Comparison of ENCODE assay signal across 21 cellular contexts in the genomic region with DNA sequence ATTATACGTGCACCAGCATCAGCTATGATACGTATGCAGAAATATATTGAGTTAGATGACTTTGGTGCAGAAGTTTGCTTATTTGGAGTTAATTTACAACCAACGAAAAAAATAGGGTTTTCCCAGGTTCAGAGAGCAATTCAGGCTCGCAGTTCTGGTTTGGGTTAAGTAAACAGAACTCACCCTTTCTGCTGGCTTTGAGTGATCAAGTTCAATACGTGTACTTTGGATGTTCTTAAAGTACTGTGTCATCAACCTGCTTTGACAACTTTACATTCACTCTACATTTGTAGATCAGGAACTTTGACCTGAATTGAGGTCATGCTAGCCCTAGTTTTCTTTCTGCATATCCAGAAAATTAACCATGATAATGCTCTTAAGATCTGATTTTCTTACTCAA. TPM values are rescaled to one million over a fixed set of nuclear protein-coding genes. Genes with fewer than 3 reads are reported as not detected.
DNase-seq lines count a peak whose midpoint lies in the region; ATAC-seq, FAIRE-seq and TF ChIP-seq lines count a peak whose summit lies in the region.
"Had no signal": no experiment of that assay in that cellular context is flagged by ENCODE, and none has a peak within 500 bp of the region (broad histone marks: within the 10 kb centered on the region; RNA-seq: fewer than 3 reads in every experiment).

No MANE protein-coding gene starts in this region.

- H3K4me3 Mint-ChIP-seq in type B pancreatic cell = no peak overlapping the region
- H3K4me3 Mint-ChIP-seq: CD14-positive monocyte; CD4-positive, alpha-beta memory T cell had no signal

- peaks cover 0 to 60% (median 31%) of the 10 kb centered on the region in 4 donors for H3K4me1 ChIP-seq in right lobe of liver
- no peaks in the 10 kb centered on the region for H3K4me1 ChIP-seq in small intestine (ENCODE audit: control insufficient read depth in 2 of 2, insufficient read depth in 1 of 2, low read depth in 1 of 2, low read length in 1 of 2)
- H3K4me1 ChIP-seq: BLaER1, HAP-1 had no signal

- TF ChIP-seq CTCF in right lobe of liver (IDR thresholded peaks at IDR 0.05) (no peak), type B pancreatic cell (conservative IDR thresholded peaks at IDR 0.05) (no peak)

- H3K27ac ChIP-seq in right lobe of liver (peak overlapping the region in 2 of 3 donors; percentile 87 to 95), small intestine (ENCODE audit: low read depth in 1 of 2, low read length in 1 of 2) (no peak overlapping the region)
- H3K27ac ChIP-seq: 22Rv1, BLaER1, GM23248 had no signal

- H3K9me3 ChIP-seq in right lobe of liver (no peaks in the 10 kb centered on the region), small intestine (ENCODE audit: control insufficient read depth, low read depth) (no peaks in the 10 kb centered on the region)
- H3K9me3 ChIP-seq: BLaER1, HAP-1 had no signal

- H3K4me3 ChIP-seq in right lobe of liver (no peak overlapping the region), small intestine (ENCODE audit: low read depth in 1 of 2, low read length in 2 of 2) (no peak overlapping the region)
- H3K4me3 ChIP-seq: BLaER1, GM12878, GM23248, HAP-1 had no signal

- FAIRE-seq in small intestine (lab: Jason Lieb, UNC) = peak; percentile 59
- FAIRE-seq: GM12878 had no signal

- H3K27ac Mint-ChIP-seq in type B pancreatic cell = no peak overlapping the region
- H3K27ac Mint-ChIP-seq: CD14-positive monocyte; CD4-positive, alpha-beta memory T cell had no signal

- H3K36me3 ChIP-seq in right lobe of liver (no peaks in the 10 kb centered on the region), small intestine (ENCODE audit: control insufficient read depth in 2 of 2, insufficient read depth in 2 of 2, low read length in 2 of 2) (no peaks in the 10 kb centered on the region)
- H3K36me3 ChIP-seq: BLaER1, HAP-1 had no signal

- H3K9me3 Mint-ChIP-seq in type B pancreatic cell = peaks cover 3% of the 10 kb centered on the region
- H3K9me3 Mint-ChIP-seq: CD4-positive, alpha-beta memory T cell had no signal

- peak; percentile 95 for ATAC-seq in left colon
- ATAC-seq in right lobe of liver = peak; percentile 55 to 84 (median 78)
- ATAC-seq in HG02759 (IDR thresholded peaks at IDR 0.05; ENCODE audit: unreplicated experiment) = no peak
- no peak for ATAC-seq in HG02884 (IDR thresholded peaks at IDR 0.05; ENCODE audit: unreplicated experiment)
- ATAC-seq: GM12878 had no signal

- WGBS in right lobe of liver (ENCODE audit: insufficient coverage, low coverage, low lambda C conversion rate, missing lambda C conversion rate) = 18% methylated on average over 5 of the region's 5 CpGs
- 11 to 49% (median 19%) methylated on average over 5 of the region's 5 CpGs for WGBS in small intestine, 3 donors

- no peaks in the 10 kb centered on the region for H3K4me1 Mint-ChIP-seq in type B pancreatic cell (ENCODE audit: unreplicated experiment)
- H3K4me1 Mint-ChIP-seq: CD14-positive monocyte; CD4-positive, alpha-beta memory T cell had no signal

- no peaks in the 10 kb centered on the region for H3K27me3 Mint-ChIP-seq in type B pancreatic cell

- TF ChIP-seq POLR2A in right lobe of liver (IDR thresholded peaks at IDR 0.05) = no peak

- DNase-seq in DMS53 (lab: John Stamatoyannopoulos, UW) = peak; percentile 25
- no peak for DNase-seq in DMS53 treated with DMSO at 0.1 percent for 48 hours (lab: John Stamatoyannopoulos, UW; ENCODE audit: unreplicated experiment)
- DNase-seq in left colon = no peak
- no peak for DNase-seq in right lobe of liver
- peak; percentile 88 for DNase-seq in small intestine
- DNase-seq in type B pancreatic cell (ENCODE audit: extremely low spot score, unreplicated experiment) = no peak
- DNase-seq: CD4-positive, alpha-beta memory T cell; DMS153; DND-41; EL; GM23248 had no signal

- intact Hi-C loops in left colon (cut with DNase I, micrococcal nuclease) = no loop called here
- intact Hi-C loops in right lobe of liver (cut with DNase I) = no loop called here

- H3K36me3 Mint-ChIP-seq in type B pancreatic cell = no peaks in the 10 kb centered on the region
- H3K36me3 Mint-ChIP-seq: CD14-positive monocyte; CD4-positive, alpha-beta memory T cell had no signal

- H3K27me3 ChIP-seq in right lobe of liver (no peaks in the 10 kb centered on the region), small intestine (ENCODE audit: control insufficient read depth in 2 of 2, insufficient read depth in 2 of 2, low read length in 2 of 2) (no peaks in the 10 kb centered on the region)
- H3K27me3 ChIP-seq: BLaER1 had no signal

RNA-seq across cellular contexts. Expression of gene ACOT12, which starts 40.7 kb away (rescaled TPM):
- total RNA-seq in left colon = not detected
- 100 to 1,000 TPM in 2 of 6 experiments, 10 to 100 TPM in 4; 50.5 to 115 (median 67.5) TPM for total RNA-seq in right lobe of liver
- under 1 TPM in 2 of 3 donors, not detected in 1; 0.22 to 0.31 TPM for polyA plus RNA-seq in small intestine
- 0.46 and 0.74 TPM in 2 replicates for total RNA-seq in type B pancreatic cell (ENCODE audit: low replicate concordance)
- total RNA-seq: A673, G401, GM12878, GM23248, H4 had no signal
- polyA plus RNA-seq: CD14-positive monocyte; CD4-positive, alpha-beta memory T cell; GM23248 had no signal

RNA-seq across cellular contexts. Expression of gene ZCCHC9, which starts 51.8 kb away (rescaled TPM):
- total RNA-seq in left colon (10 to 100 TPM; 14.8 to 15.9 TPM), right lobe of liver (10 to 100 TPM; 14.9 to 19.1 (median 17.2) TPM), type B pancreatic cell (ENCODE audit: low replicate concordance) (33.9 and 37.5 TPM in 2 replicates)
- polyA plus RNA-seq in small intestine = 10 to 100 TPM; 24.4 to 35.1 (median 25.7) TPM

Comparison
In these comparisons a context has a peak if more than half of its experiments do, and no peak if none do; other contexts are left out.
1. DNase-seq: peak in DMS53 (single experiment) and small intestine (single experiment); none in DMS53 treated with DMSO at 0.1 percent for 48 hours (single experiment), left colon (0 of 2), right lobe of liver (0 of 3) and type B pancreatic cell (single experiment).
2. ATAC-seq: peak in left colon (single experiment) and right lobe of liver (4 of 4); none in HG02759 (single experiment) and HG02884 (single experiment).
3. H3K27ac ChIP-seq: peak in right lobe of liver (2 of 3); none in small intestine (0 of 2).
4. RNA of gene ACOT12, which starts 40.7 kb away (total RNA-seq): 50.5 to 115 TPM in right lobe of liver; 0.46 to 0.74 TPM in type B pancreatic cell and not detected in left colon; every median in the first group is over 10 times any median in the second.